Comparison of ENCODE assay signal across 1 cellular context in the genomic region with DNA sequence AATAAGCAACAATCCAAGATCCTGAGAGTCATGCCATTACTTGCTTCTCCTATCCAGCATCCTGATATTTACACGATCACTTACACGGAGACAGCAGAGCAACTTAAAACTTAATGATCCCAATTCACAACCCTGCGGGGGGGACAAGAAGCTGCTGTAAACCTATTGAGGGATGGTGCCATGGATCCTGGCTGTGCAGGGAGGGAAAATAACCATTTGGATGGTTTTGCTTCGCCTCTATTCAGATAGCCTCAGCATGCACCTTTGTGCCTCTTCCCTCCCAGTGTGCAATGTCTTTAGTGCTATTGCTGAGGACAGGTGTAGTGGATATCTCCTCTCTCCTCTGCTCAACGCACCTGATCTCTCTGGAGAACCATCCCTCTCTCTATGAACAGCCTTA.
TF ChIP-seq lines count a peak whose summit lies in the region.

No MANE protein-coding gene starts in this region.

TF ChIP-seq in WTC11, 78 proteins besides CTCF, POLR2A, EP300 and RAD21 (continued from another document):
- TF ChIP-seq, protein P1, sequence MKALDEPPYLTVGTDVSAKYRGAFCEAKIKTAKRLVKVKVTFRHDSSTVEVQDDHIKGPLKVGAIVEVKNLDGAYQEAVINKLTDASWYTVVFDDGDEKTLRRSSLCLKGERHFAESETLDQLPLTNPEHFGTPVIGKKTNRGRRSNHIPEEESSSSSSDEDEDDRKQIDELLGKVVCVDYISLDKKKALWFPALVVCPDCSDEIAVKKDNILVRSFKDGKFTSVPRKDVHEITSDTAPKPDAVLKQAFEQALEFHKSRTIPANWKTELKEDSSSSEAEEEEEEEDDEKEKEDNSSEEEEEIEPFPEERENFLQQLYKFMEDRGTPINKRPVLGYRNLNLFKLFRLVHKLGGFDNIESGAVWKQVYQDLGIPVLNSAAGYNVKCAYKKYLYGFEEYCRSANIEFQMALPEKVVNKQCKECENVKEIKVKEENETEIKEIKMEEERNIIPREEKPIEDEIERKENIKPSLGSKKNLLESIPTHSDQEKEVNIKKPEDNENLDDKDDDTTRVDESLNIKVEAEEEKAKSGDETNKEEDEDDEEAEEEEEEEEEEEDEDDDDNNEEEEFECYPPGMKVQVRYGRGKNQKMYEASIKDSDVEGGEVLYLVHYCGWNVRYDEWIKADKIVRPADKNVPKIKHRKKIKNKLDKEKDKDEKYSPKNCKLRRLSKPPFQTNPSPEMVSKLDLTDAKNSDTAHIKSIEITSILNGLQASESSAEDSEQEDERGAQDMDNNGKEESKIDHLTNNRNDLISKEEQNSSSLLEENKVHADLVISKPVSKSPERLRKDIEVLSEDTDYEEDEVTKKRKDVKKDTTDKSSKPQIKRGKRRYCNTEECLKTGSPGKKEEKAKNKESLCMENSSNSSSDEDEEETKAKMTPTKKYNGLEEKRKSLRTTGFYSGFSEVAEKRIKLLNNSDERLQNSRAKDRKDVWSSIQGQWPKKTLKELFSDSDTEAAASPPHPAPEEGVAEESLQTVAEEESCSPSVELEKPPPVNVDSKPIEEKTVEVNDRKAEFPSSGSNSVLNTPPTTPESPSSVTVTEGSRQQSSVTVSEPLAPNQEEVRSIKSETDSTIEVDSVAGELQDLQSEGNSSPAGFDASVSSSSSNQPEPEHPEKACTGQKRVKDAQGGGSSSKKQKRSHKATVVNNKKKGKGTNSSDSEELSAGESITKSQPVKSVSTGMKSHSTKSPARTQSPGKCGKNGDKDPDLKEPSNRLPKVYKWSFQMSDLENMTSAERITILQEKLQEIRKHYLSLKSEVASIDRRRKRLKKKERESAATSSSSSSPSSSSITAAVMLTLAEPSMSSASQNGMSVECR (CRISPR knock-in tag; IDR thresholded peaks at IDR 0.05; ENCODE audit: borderline replicate concordance), result no peak
- no peak for TF ChIP-seq NR1H2 (CRISPR knock-in tag; IDR thresholded peaks at IDR 0.05)
